In genomic region chr19:15250635-15250993, GRCh38 we compare ENCODE assay signal across 15 cellular contexts. TPM values are rescaled to one million over a fixed set of nuclear protein-coding genes. Genes with fewer than 3 reads are reported as not detected.
A peak's percentile ranks its signal among the peaks of the same experiment; 100 is the strongest.
DNase-seq lines count a peak whose midpoint lies in the region; ATAC-seq and TF ChIP-seq lines count a peak whose summit lies in the region.
"Had no signal": no experiment of that assay in that cellular context is flagged by ENCODE, and none has a peak within 500 bp of the region (broad histone marks: within the 10 kb centered on the region; RNA-seq: fewer than 3 reads in every experiment).

No MANE protein-coding gene starts in this region.

- H3K36me3 ChIP-seq in PC-9 (ENCODE audit: low read depth) (peaks cover 43% of the 10 kb centered on the region), muscle layer of colon (ENCODE audit: insufficient read depth, low read length) (peaks cover 57% of the 10 kb centered on the region), testis (ENCODE audit: low read depth, missing control alignments) (no peaks in the 10 kb centered on the region), H7 (replicated peaks; ENCODE audit: control insufficient read depth, insufficient read depth, low read length) (peaks cover 55% of the 10 kb centered on the region)

- no peak overlapping the region for H3K9ac ChIP-seq in muscle layer of colon (ENCODE audit: low read length)

- WGBS in testis, 2 donors = 33 to 63% methylated on average over 1 of the region's 1 CpG

- H3K27me3 ChIP-seq in PC-9 (ENCODE audit: insufficient read depth, low read depth) = no peaks in the 10 kb centered on the region
- H3K27me3 ChIP-seq in muscle layer of colon (ENCODE audit: control insufficient read depth in 1 of 2, insufficient read depth in 2 of 2, low read length in 2 of 2) = no peaks in the 10 kb centered on the region
- no peaks in the 10 kb centered on the region for H3K27me3 ChIP-seq in testis
- H3K27me3 ChIP-seq in H7 (ENCODE audit: control insufficient read depth, insufficient read depth, low read length) = no peaks in the 10 kb centered on the region

- peaks cover 39% of the 10 kb centered on the region for H3K4me1 ChIP-seq in PC-9 (replicated peaks; ENCODE audit: insufficient read depth)
- peaks cover 59% of the 10 kb centered on the region for H3K4me1 ChIP-seq in muscle layer of colon (ENCODE audit: insufficient read depth, low read length)
- peaks cover 82% of the 10 kb centered on the region for H3K4me1 ChIP-seq in testis

- H3K9me3 ChIP-seq in PC-9 (ENCODE audit: insufficient read depth, low read depth) = no peaks in the 10 kb centered on the region
- H3K9me3 ChIP-seq in muscle layer of colon (ENCODE audit: low read length) = no peaks in the 10 kb centered on the region
- H3K9me3 ChIP-seq in testis = no peaks in the 10 kb centered on the region

- H2AFZ ChIP-seq in PC-9 = no peak overlapping the region

- peaks cover 77% of the 10 kb centered on the region for H3K79me2 ChIP-seq in PC-9 (ENCODE audit: low read depth)

- POLR2A ChIA-PET in PC-9 (lab: Charles Lee; ENCODE audit: unreplicated experiment) = interaction anchor here (0.5 to 0.7 kb wide), 6 partner anchors 17 to 304 kb away, joined by 3 to 9 read pairs (median 4); no protein-coding TSS in a partner anchor

- H3F3A ChIP-seq in PC-9 (ENCODE audit: insufficient read depth, low read depth) = peaks cover 44% of the 10 kb centered on the region

- peak overlapping the region; percentile 18; the same call in 1 of the 2 replicates for H3K4me2 ChIP-seq in PC-9

- no peak for ATAC-seq in HG03196 (IDR thresholded peaks at IDR 0.05; ENCODE audit: unreplicated experiment)
- no peak for ATAC-seq in HG03280 (IDR thresholded peaks at IDR 0.05; ENCODE audit: unreplicated experiment)
- ATAC-seq: GM12878 had no signal

- no TSS peak for BruUV-seq in PC-9 (replicated peaks; lab: Mats Ljungman, UMichigan)

- TF ChIP-seq CTCF in PC-9 (conservative IDR thresholded peaks at IDR 0.05) = no peak
- no peak for TF ChIP-seq CTCF in coronary artery (IDR thresholded peaks at IDR 0.05)
- no peak for TF ChIP-seq CTCF in testis (IDR thresholded peaks at IDR 0.05)

- intact Hi-C loops in PC-9 (cut with micrococcal nuclease; ENCODE audit: unreplicated experiment) (loop anchor here (5.0 to 10.0 kb wide), 2 partner anchors 53 to 146 kb away; partner anchors contain the start of gene SYDE1), testis (cut with DNase I; ENCODE audit: low total_unique reads) (loop anchor here (10.0 kb wide), 1 partner anchor 124 kb away; the partner anchor contains the start of gene AKAP8)

- H3K4me3 ChIP-seq in PC-9 (no peak overlapping the region), coronary artery (peak overlapping the region; percentile 63), muscle layer of colon (ENCODE audit: low read depth in 1 of 2, low read length in 2 of 2) (peak overlapping the region in 1 of 2 donors; percentile 11), testis (no peak overlapping the region), H7 (ENCODE audit: insufficient read depth, low read depth, low read length) (no peak overlapping the region)
- H3K4me3 ChIP-seq: GM12878 had no signal

- TF ChIP-seq POLR2A in testis (IDR thresholded peaks at IDR 0.05) = no peak

- DNase-seq in PC-9 (no peak), coronary artery (ENCODE audit: low spot score) (no peak), testis (no peak), H7 (no peak), globus pallidus (ENCODE audit: low spot score) (no peak)
- DNase-seq: activated CD4-positive, alpha-beta memory T cell treated with anti-CD3 and anti-CD28 coated beads, Interleukin-2, amount 10 ng/mL, durations not matched to agents 7 days and 5 days; activated naive CD8-positive, alpha-beta T cell treated with anti-CD3 and anti-CD28 coated beads, Interleukin-2, amount 10 ng/mL, durations not matched to agents 7 days and 5 days; erythroblast; NCI-H1417 treated with DMSO at 0.1 percent for 48 hours; NK-92 treated with Interleukin-12 subunit alpha and Interleukin-12 subunit beta, amount 100 ng/mL, for 24 hours; stimulated activated CD4-positive, alpha-beta T cell treated with anti-CD3 and anti-CD28 coated beads, Interleukin-12 subunit alpha, Interleukin-12 subunit beta, amount 100 ng/mL, for 4 hours had no signal

- H3K9me2 ChIP-seq in PC-9 (ENCODE audit: insufficient read depth) = no peaks in the 10 kb centered on the region

- H3K27ac ChIP-seq in PC-9 (peak overlapping the region; percentile 62), coronary artery (peak overlapping the region; percentile 99), muscle layer of colon (ENCODE audit: low read depth, low read length) (peak overlapping the region; percentile 12), testis (peak overlapping the region; percentile 64 to 82)

- CTCF ChIA-PET in PC-9 (lab: Charles Lee) = interaction anchor here (0.5 to 1.5 kb wide), 4 partner anchors 17 to 159 kb away, joined by 3 to 12 read pairs (median 4); partner anchors contain the start of gene EPHX3

- peaks cover 85% of the 10 kb centered on the region for H4K20me1 ChIP-seq in PC-9 (ENCODE audit: insufficient read depth)

RNA-seq across cellular contexts. Expression of gene EPHX3, which starts 18.4 kb away (rescaled TPM):
- total RNA-seq in PC-9 (2021) = 17.7 and 20.1 TPM in 2 replicates
- total RNA-seq in testis = 1 to 10 TPM; 1.1 to 1.4 TPM
- 3.6 TPM for polyA plus RNA-seq in testis (ENCODE audit: insufficient read depth, low read depth, low replicate concordance)
- total RNA-seq in H7 (2014; rRNA removed; shearing (Covaris generic)) = 5.4 and 6.2 TPM in 2 replicates
- total RNA-seq: activated naive CD8-positive, alpha-beta T cell treated with anti-CD3 and anti-CD28 coated beads, Interleukin-2, amount 10 ng/mL, durations not matched to agents 7 days and 5 days; GM12878 had no signal

RNA-seq across cellular contexts. Expression of gene NOTCH3, which starts 49.8 kb away (rescaled TPM):
- 115 and 143 TPM in 2 replicates for total RNA-seq in PC-9 (2021)
- 10 to 100 TPM; 11.4 to 16.8 TPM for total RNA-seq in testis
- polyA plus RNA-seq in testis (ENCODE audit: insufficient read depth, low read depth, low replicate concordance) = 16.1 TPM
- total RNA-seq in H7 (2014; rRNA removed; shearing (Covaris generic)) = 47.0 and 52.1 TPM in 2 replicates
- total RNA-seq: activated CD4-positive, alpha-beta memory T cell treated with anti-CD3 and anti-CD28 coated beads, Interleukin-2, amount 10 ng/mL, durations not matched to agents 7 days and 5 days had no signal

Comparison
In these comparisons a context has a peak if more than half of its experiments do, and no peak if none do; other contexts are left out.
1. H3K27ac ChIP-seq: peak in every context shown above with its lines; median percentile 99 in coronary artery; 73 in testis; 62 in PC-9; 12 in muscle layer of colon.